In the genomic region with DNA sequence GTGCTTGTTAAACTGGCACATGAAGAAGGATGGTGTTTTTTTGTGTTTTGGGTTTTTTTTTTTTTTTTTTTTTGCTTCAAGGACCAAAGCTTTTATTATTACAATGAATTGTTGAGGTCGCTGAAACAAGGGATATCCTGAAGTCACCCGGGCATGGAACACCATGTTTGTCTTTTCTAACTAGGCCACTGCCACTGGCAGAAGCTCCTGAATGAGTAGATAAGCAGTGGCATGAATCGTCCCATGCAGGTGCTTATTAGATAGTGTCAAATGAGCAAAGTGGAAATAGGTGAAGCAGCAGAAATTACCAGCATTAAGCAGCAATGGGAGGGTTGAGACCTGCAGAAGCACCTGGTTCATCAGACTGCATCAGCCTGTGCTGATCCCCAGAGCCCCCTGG, we compare ENCODE assay signal across 21 cellular contexts.
A peak's percentile ranks its signal among the peaks of the same experiment; 100 is the strongest.
DNase-seq lines count a peak whose midpoint lies in the region; ATAC-seq, FAIRE-seq and TF ChIP-seq lines count a peak whose summit lies in the region.
"Had no signal": no experiment of that assay in that cellular context is flagged by ENCODE, and none has a peak within 500 bp of the region (broad histone marks: within the 10 kb centered on the region; RNA-seq: fewer than 3 reads in every experiment).

No MANE protein-coding gene starts in this region.

- no peaks in the 10 kb centered on the region for H3K9me2 ChIP-seq in neural cell (ENCODE audit: insufficient read depth, low read length)

- intact Hi-C loops in kidney (cut with DNase I) = no loop called here

- no peaks in the 10 kb centered on the region for H3K27me3 ChIP-seq in neural cell (ENCODE audit: insufficient read depth, low read depth, low read length)

- no peaks in the 10 kb centered on the region for H3F3A ChIP-seq in neural cell (ENCODE audit: insufficient read depth, low read length, poor library complexity, severe bottlenecking)

- ATAC-seq in activated CD8-positive, alpha-beta memory T cell treated with anti-CD3 and anti-CD28 coated beads, Interleukin-2, amount 10 ng/mL, durations not matched to agents 7 days and 5 days = no peak
- ATAC-seq in activated naive CD8-positive, alpha-beta T cell treated with anti-CD3 and anti-CD28 coated beads, Interleukin-2, amount 10 ng/mL, durations not matched to agents 7 days and 5 days (ENCODE audit: low read depth) = no peak
- ATAC-seq: esophagus mucosa, SK-N-SH treated with all-trans-retinoic acid at 6 μM for 48 hours had no signal

- H3K36me3 ChIP-seq in neural cell (ENCODE audit: insufficient read depth, low read length) = no peaks in the 10 kb centered on the region
- no peaks in the 10 kb centered on the region for H3K36me3 ChIP-seq in kidney (ENCODE audit: control insufficient read depth in 1 of 2, insufficient read depth in 2 of 2, low read length in 2 of 2)

- FAIRE-seq in GM12892 (lab: Jason Lieb, UNC) (peak; percentile 79), kidney (lab: Jason Lieb, UNC) (no peak)
- FAIRE-seq: keratinocyte had no signal

- peak overlapping the region; percentile 82 for H3K27ac ChIP-seq in neural cell (ENCODE audit: low read length)
- no peak overlapping the region for H3K27ac ChIP-seq in kidney (ENCODE audit: low read depth in 2 of 2, low read length in 2 of 2)
- H3K27ac ChIP-seq: coronary artery, PC-9 had no signal

- H3K4me3 Mint-ChIP-seq in activated CD8-positive, alpha-beta memory T cell treated with anti-CD3 and anti-CD28 coated beads, Interleukin-2, amount 10 ng/mL, durations not matched to agents 7 days and 5 days = no peak overlapping the region
- H3K4me3 Mint-ChIP-seq in activated naive CD8-positive, alpha-beta T cell treated with anti-CD3 and anti-CD28 coated beads, Interleukin-2, amount 10 ng/mL, durations not matched to agents 7 days and 5 days = no peak overlapping the region
- H3K4me3 Mint-ChIP-seq: type B pancreatic cell had no signal

- H3K27me3 Mint-ChIP-seq in activated CD8-positive, alpha-beta memory T cell treated with anti-CD3 and anti-CD28 coated beads, Interleukin-2, amount 10 ng/mL, durations not matched to agents 7 days and 5 days = no peaks in the 10 kb centered on the region
- no peaks in the 10 kb centered on the region for H3K27me3 Mint-ChIP-seq in activated naive CD8-positive, alpha-beta T cell treated with anti-CD3 and anti-CD28 coated beads, Interleukin-2, amount 10 ng/mL, durations not matched to agents 7 days and 5 days

- no peaks in the 10 kb centered on the region for H3K9me3 ChIP-seq in neural cell (ENCODE audit: low read length)
- no peaks in the 10 kb centered on the region for H3K9me3 ChIP-seq in kidney (ENCODE audit: control insufficient read depth in 1 of 2, low read length in 2 of 2)

- TF ChIP-seq CTCF in neural cell (IDR thresholded peaks at IDR 0.05; ENCODE audit: poor library complexity, severe bottlenecking) = no peak
- TF ChIP-seq CTCF in kidney (IDR thresholded peaks at IDR 0.05; ENCODE audit: borderline replicate concordance, extremely low read depth, insufficient read depth) = no peak

- peaks cover 94% of the 10 kb centered on the region for H3K4me1 Mint-ChIP-seq in activated CD8-positive, alpha-beta memory T cell treated with anti-CD3 and anti-CD28 coated beads, Interleukin-2, amount 10 ng/mL, durations not matched to agents 7 days and 5 days
- H3K4me1 Mint-ChIP-seq in activated naive CD8-positive, alpha-beta T cell treated with anti-CD3 and anti-CD28 coated beads, Interleukin-2, amount 10 ng/mL, durations not matched to agents 7 days and 5 days = peaks cover 73% of the 10 kb centered on the region

- H3K4me2 ChIP-seq in neural cell (ENCODE audit: low read length) = no peak overlapping the region
- H3K4me2 ChIP-seq: PC-9 had no signal

- no peak for TF ChIP-seq EP300 in neural cell (conservative IDR thresholded peaks at IDR 0.05; ENCODE audit: poor library complexity, severe bottlenecking)

- no peak overlapping the region for H2AFZ ChIP-seq in neural cell (ENCODE audit: low read depth, low read length)
- H2AFZ ChIP-seq: PC-9 had no signal

- TF ChIP-seq RAD21 in neural cell (conservative IDR thresholded peaks at IDR 0.05) = no peak

- no peaks in the 10 kb centered on the region for H4K20me1 ChIP-seq in neural cell (ENCODE audit: insufficient read depth)

- peaks cover 41% of the 10 kb centered on the region for H3K79me2 ChIP-seq in neural cell (replicated peaks; ENCODE audit: insufficient read depth, low read length)

- H3K36me3 Mint-ChIP-seq in activated CD8-positive, alpha-beta memory T cell treated with anti-CD3 and anti-CD28 coated beads, Interleukin-2, amount 10 ng/mL, durations not matched to agents 7 days and 5 days = peaks cover 83% of the 10 kb centered on the region
- peaks cover 64% of the 10 kb centered on the region for H3K36me3 Mint-ChIP-seq in activated naive CD8-positive, alpha-beta T cell treated with anti-CD3 and anti-CD28 coated beads, Interleukin-2, amount 10 ng/mL, durations not matched to agents 7 days and 5 days
- H3K36me3 Mint-ChIP-seq: type B pancreatic cell had no signal

- CTCF ChIA-PET in activated CD8-positive, alpha-beta memory T cell treated with anti-CD3 and anti-CD28 coated beads, Interleukin-2, amount 10 ng/mL, durations not matched to agents 7 days and 5 days (lab: Charles Lee) = interaction anchor here (0.7 to 1.3 kb wide), 4 partner anchors 13 to 46 kb away, joined by 3 to 4 read pairs (median 3); no protein-coding TSS in a partner anchor

- H3K27ac Mint-ChIP-seq in activated CD8-positive, alpha-beta memory T cell treated with anti-CD3 and anti-CD28 coated beads, Interleukin-2, amount 10 ng/mL, durations not matched to agents 7 days and 5 days = peak overlapping the region; percentile 67
- H3K27ac Mint-ChIP-seq in activated naive CD8-positive, alpha-beta T cell treated with anti-CD3 and anti-CD28 coated beads, Interleukin-2, amount 10 ng/mL, durations not matched to agents 7 days and 5 days = peak overlapping the region; percentile 55
- H3K27ac Mint-ChIP-seq: type B pancreatic cell had no signal

- no peaks in the 10 kb centered on the region for H3K4me1 ChIP-seq in kidney (ENCODE audit: control insufficient read depth in 1 of 2, insufficient read depth in 1 of 2, low read depth in 1 of 2, low read length in 2 of 2)
- H3K4me1 ChIP-seq: Caco-2 had no signal

- H3K9ac ChIP-seq in neural cell (ENCODE audit: low read length) = peak overlapping the region; percentile 39
- H3K9ac ChIP-seq in kidney (ENCODE audit: low read length in 2 of 2) = no peak overlapping the region

- no peak for DNase-seq in activated CD8-positive, alpha-beta memory T cell treated with anti-CD3 and anti-CD28 coated beads, Interleukin-2, amount 10 ng/mL, durations not matched to agents 7 days and 5 days
- no peak for DNase-seq in activated CD8-positive, alpha-beta memory T cell treated with anti-CD3 and anti-CD28 coated beads, Interleukin-2, amount 50 U/mL, for 4 hours
- DNase-seq in GM12892 (ENCODE audit: insufficient read length) (no peak), activated gamma-delta T cell (lab: John Stamatoyannopoulos, UW) (no peak), 8988T (no peak), kidney (no peak)
- no peak for DNase-seq in activated naive CD8-positive, alpha-beta T cell treated with anti-CD3 and anti-CD28 coated beads, Interleukin-2, amount 10 ng/mL, durations not matched to agents 7 days and 5 days
- DNase-seq: anterior cingulate cortex; Caco-2; GDM1; head of caudate nucleus; NCI-H2081 treated with DMSO at 0.1 percent for 48 hours; NCI-H69; PC-9; stimulated activated CD4-positive, alpha-beta T cell treated with anti-CD3 and anti-CD28 coated beads, Interleukin-4, amount 100 ng/mL, for 24 hours had no signal

- no peak for TF ChIP-seq POLR2A in GM12892 (IDR thresholded peaks at IDR 0.05; ENCODE audit: low read depth, low read length)

- H3K9me3 Mint-ChIP-seq in activated CD8-positive, alpha-beta memory T cell treated with anti-CD3 and anti-CD28 coated beads, Interleukin-2, amount 10 ng/mL, durations not matched to agents 7 days and 5 days (ENCODE audit: low read depth) = no peaks in the 10 kb centered on the region
- H3K9me3 Mint-ChIP-seq in activated naive CD8-positive, alpha-beta T cell treated with anti-CD3 and anti-CD28 coated beads, Interleukin-2, amount 10 ng/mL, durations not matched to agents 7 days and 5 days = no peaks in the 10 kb centered on the region
- H3K9me3 Mint-ChIP-seq: type B pancreatic cell had no signal

- POLR2A ChIA-PET in activated naive CD8-positive, alpha-beta T cell treated with anti-CD3 and anti-CD28 coated beads, Interleukin-2, amount 10 ng/mL, durations not matched to agents 7 days and 5 days (lab: Charles Lee) = interaction anchor here (1.2 to 6.1 kb wide), 3 partner anchors 14 to 48 kb away, joined by 5 to 32 read pairs (median 5); no protein-coding TSS in a partner anchor

- H3K4me3 ChIP-seq in neural cell (ENCODE audit: low read length) (peak overlapping the region; percentile 33), kidney (ENCODE audit: low read length in 2 of 2) (no peak overlapping the region)
- H3K4me3 ChIP-seq: coronary artery, PC-9 had no signal

TF ChIP-seq in neural cell, 6 proteins besides CTCF, POLR2A, EP300 and RAD21 (continues in another document):
- TF ChIP-seq TAF1 (IDR thresholded peaks at IDR 0.05; ENCODE audit: low read depth) = no peak
- no peak for TF ChIP-seq MXI1 (conservative IDR thresholded peaks at IDR 0.05; ENCODE audit: poor library complexity, severe bottlenecking)
- no peak for TF ChIP-seq SMC3 (conservative IDR thresholded peaks at IDR 0.05; ENCODE audit: poor library complexity)
- TF ChIP-seq, protein P1, sequence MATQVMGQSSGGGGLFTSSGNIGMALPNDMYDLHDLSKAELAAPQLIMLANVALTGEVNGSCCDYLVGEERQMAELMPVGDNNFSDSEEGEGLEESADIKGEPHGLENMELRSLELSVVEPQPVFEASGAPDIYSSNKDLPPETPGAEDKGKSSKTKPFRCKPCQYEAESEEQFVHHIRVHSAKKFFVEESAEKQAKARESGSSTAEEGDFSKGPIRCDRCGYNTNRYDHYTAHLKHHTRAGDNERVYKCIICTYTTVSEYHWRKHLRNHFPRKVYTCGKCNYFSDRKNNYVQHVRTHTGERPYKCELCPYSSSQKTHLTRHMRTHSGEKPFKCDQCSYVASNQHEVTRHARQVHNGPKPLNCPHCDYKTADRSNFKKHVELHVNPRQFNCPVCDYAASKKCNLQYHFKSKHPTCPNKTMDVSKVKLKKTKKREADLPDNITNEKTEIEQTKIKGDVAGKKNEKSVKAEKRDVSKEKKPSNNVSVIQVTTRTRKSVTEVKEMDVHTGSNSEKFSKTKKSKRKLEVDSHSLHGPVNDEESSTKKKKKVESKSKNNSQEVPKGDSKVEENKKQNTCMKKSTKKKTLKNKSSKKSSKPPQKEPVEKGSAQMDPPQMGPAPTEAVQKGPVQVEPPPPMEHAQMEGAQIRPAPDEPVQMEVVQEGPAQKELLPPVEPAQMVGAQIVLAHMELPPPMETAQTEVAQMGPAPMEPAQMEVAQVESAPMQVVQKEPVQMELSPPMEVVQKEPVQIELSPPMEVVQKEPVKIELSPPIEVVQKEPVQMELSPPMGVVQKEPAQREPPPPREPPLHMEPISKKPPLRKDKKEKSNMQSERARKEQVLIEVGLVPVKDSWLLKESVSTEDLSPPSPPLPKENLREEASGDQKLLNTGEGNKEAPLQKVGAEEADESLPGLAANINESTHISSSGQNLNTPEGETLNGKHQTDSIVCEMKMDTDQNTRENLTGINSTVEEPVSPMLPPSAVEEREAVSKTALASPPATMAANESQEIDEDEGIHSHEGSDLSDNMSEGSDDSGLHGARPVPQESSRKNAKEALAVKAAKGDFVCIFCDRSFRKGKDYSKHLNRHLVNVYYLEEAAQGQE (IDR thresholded peaks at IDR 0.05; ENCODE audit: borderline replicate concordance) = no peak
